In the genomic region with DNA sequence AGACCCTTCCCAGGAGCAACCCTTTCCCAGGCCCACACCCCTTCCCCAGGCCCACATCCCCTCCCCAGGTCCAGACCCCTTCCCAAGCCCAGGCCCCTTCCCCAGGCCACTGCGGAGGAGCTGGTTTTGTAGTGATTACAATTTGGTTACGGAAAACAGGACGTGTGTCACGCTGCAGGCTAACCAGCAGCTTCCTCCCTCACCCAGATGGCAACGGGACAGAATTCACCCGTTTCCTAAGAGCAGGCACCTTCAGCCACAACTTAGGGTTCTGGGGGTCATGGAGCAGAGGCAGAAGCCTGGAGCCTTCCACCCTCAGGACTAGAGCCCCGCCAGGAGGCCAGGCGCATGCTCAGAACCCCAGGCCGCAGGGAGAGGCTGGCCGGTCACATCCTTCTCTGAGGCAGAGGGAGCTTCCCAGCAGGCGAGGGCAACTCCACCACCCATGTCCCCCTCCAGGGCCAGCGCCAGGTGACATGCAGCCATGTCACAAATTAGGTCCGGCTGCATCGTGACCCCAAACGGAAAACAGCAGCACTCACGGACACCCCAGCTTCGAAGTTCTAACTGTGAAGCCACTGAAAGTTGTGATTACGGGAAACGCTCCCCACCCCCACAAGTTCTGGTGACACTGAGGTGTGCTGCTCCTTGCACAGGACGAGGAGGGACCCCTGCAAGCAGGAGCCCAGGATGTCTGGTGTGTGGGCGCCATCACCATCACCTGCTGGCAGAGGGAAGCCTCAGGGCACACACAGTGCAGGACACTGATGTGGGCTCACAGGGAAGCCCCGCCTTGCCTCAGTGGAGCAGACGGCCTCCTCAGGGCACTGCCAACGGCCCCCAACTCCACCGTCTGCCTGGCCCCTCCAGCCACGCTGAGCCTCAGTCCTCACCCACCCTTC, we compare ENCODE assay signal across 11 cellular contexts. TPM values are rescaled to one million over a fixed set of nuclear protein-coding genes. Genes with fewer than 3 reads are reported as not detected.
A peak's percentile ranks its signal among the peaks of the same experiment; 100 is the strongest.
DNase-seq lines count a peak whose midpoint lies in the region; ATAC-seq and TF ChIP-seq lines count a peak whose summit lies in the region.
"Had no signal": no experiment of that assay in that cellular context is flagged by ENCODE, and none has a peak within 500 bp of the region (broad histone marks: within the 10 kb centered on the region; RNA-seq: fewer than 3 reads in every experiment).

No MANE protein-coding gene starts in this region.

- no peaks in the 10 kb centered on the region for H3K9me3 ChIP-seq in SK-N-SH
- H3K9me3 ChIP-seq in osteoblast (ENCODE audit: low read depth, low read length): no peaks in the 10 kb centered on the region
- no peaks in the 10 kb centered on the region for H3K9me3 ChIP-seq in PC-9 (ENCODE audit: insufficient read depth, low read depth)
- H3K9me3 ChIP-seq: tibial artery had no signal

- intact Hi-C loops in PC-9 (cut with micrococcal nuclease; ENCODE audit: unreplicated experiment): no loop called here

- peak; percentile 58 for DNase-seq in SK-N-SH
- DNase-seq in osteoblast (ENCODE audit: insufficient read length, low spot score, missing footprints): peak; percentile 58
- DNase-seq in omental fat pad (ENCODE audit: low spot score): no peak
- no peak for DNase-seq in PC-9
- DNase-seq: 8988T, tibial artery had no signal

- 83% methylated on average over 17 of the region's 26 CpGs for WGBS in SK-N-SH (ENCODE audit: low lambda C conversion rate)

- H3K27ac ChIP-seq in SK-N-SH (ENCODE audit: low read depth in 2 of 2, low read length in 1 of 2): peak overlapping the region; percentile 21 to 98; a peak in 3 of 4 replicates
- no peak overlapping the region for H3K27ac ChIP-seq in osteoblast (ENCODE audit: low read depth, low read length)
- H3K27ac ChIP-seq in PC-9: no peak overlapping the region
- H3K27ac ChIP-seq: cardiac muscle cell, tibial artery had no signal

- no peak overlapping the region for H3K9ac ChIP-seq in SK-N-SH

- H3K36me3 Mint-ChIP-seq in activated naive CD4-positive, alpha-beta T cell treated with anti-CD3 and anti-CD28 coated beads, Interleukin-2, amount 50 U/mL, for 24 hours: no peaks in the 10 kb centered on the region

- no peaks in the 10 kb centered on the region for H3K27me3 ChIP-seq in SK-N-SH (ENCODE audit: insufficient read depth)
- no peaks in the 10 kb centered on the region for H3K27me3 ChIP-seq in osteoblast (ENCODE audit: insufficient read depth, low read length)
- no peaks in the 10 kb centered on the region for H3K27me3 ChIP-seq in PC-9 (ENCODE audit: insufficient read depth, low read depth)
- H3K27me3 ChIP-seq: cardiac muscle cell, tibial artery had no signal

- TF ChIP-seq EP300 in SK-N-SH (IDR thresholded peaks at IDR 0.05; ENCODE audit: borderline replicate concordance in 1 of 2, low read depth in 1 of 2, low read length in 1 of 2): no peak

- peaks cover 48% of the 10 kb centered on the region for H3K4me1 Mint-ChIP-seq in activated naive CD4-positive, alpha-beta T cell treated with anti-CD3 and anti-CD28 coated beads, Interleukin-2, amount 50 U/mL, for 24 hours

- H3K4me1 ChIP-seq in SK-N-SH (ENCODE audit: control insufficient read depth in 1 of 2, insufficient read depth in 2 of 2, low read depth in 1 of 2, low read length in 1 of 2) (peaks cover 0 to 44% of the 10 kb centered on the region in 2 experiments; a peak in 3 of 4 replicates), osteoblast (ENCODE audit: insufficient read depth, low read length) (no peaks in the 10 kb centered on the region), PC-9 (replicated peaks; ENCODE audit: insufficient read depth) (no peaks in the 10 kb centered on the region)

- ATAC-seq in SK-N-SH treated with all-trans-retinoic acid at 6 μM for 48 hours (no peak), HG03460 (IDR thresholded peaks at IDR 0.05; ENCODE audit: unreplicated experiment) (peak; percentile 20), HG02981 (IDR thresholded peaks at IDR 0.05; ENCODE audit: unreplicated experiment) (no peak), omental fat pad (ENCODE audit: low FRiP score) (no peak)

- H4K20me1 ChIP-seq in SK-N-SH (ENCODE audit: insufficient read depth): peaks cover 61% of the 10 kb centered on the region
- peaks cover 31% of the 10 kb centered on the region for H4K20me1 ChIP-seq in osteoblast (ENCODE audit: insufficient read depth, low read length)
- H4K20me1 ChIP-seq in PC-9 (ENCODE audit: insufficient read depth): peaks cover 28% of the 10 kb centered on the region

- H3K4me2 ChIP-seq in SK-N-SH (no peak overlapping the region), osteoblast (ENCODE audit: insufficient read depth, low read length) (no peak overlapping the region), PC-9 (no peak overlapping the region)

- TF ChIP-seq RAD21 in SK-N-SH (IDR thresholded peaks at IDR 0.05; ENCODE audit: low read length): no peak

- no TSS peak for BruUV-seq in PC-9 (replicated peaks; lab: Mats Ljungman, UMichigan)

- H3K9me2 ChIP-seq in SK-N-SH (no peaks in the 10 kb centered on the region), PC-9 (ENCODE audit: insufficient read depth) (no peaks in the 10 kb centered on the region)

- CTCF ChIA-PET in SK-N-SH (lab: Yijun Ruan, JAX) (interaction anchor here (1.1 to 3.0 kb wide), 11 partner anchors 11 to 202 kb away, joined by 3 to 10 read pairs (median 6); partner anchors contain the start of gene NUDT14), PC-9 (lab: Charles Lee) (interaction anchor here (0.6 kb wide), 1 partner anchor 241 kb away, joined by 5 read pairs; no protein-coding TSS in a partner anchor)

- H3K27me3 Mint-ChIP-seq in activated naive CD4-positive, alpha-beta T cell treated with anti-CD3 and anti-CD28 coated beads, Interleukin-2, amount 50 U/mL, for 24 hours: no peaks in the 10 kb centered on the region

- H3K36me3 ChIP-seq in SK-N-SH (replicated peaks in 1 of 2; ENCODE audit: control insufficient read depth in 1 of 2, insufficient read depth in 2 of 2, low read length in 1 of 2) (no peaks in the 10 kb centered on the region), osteoblast (ENCODE audit: insufficient read depth, low read length) (no peaks in the 10 kb centered on the region), PC-9 (ENCODE audit: low read depth) (no peaks in the 10 kb centered on the region)
- H3K36me3 ChIP-seq: cardiac muscle cell, tibial artery had no signal

- H2AFZ ChIP-seq in SK-N-SH (ENCODE audit: low read depth) (no peak overlapping the region), osteoblast (ENCODE audit: low read length) (no peak overlapping the region), PC-9 (no peak overlapping the region)

- no peak overlapping the region for H3K27ac Mint-ChIP-seq in activated naive CD4-positive, alpha-beta T cell treated with anti-CD3 and anti-CD28 coated beads, Interleukin-2, amount 50 U/mL, for 24 hours

- no peaks in the 10 kb centered on the region for H3K9me3 Mint-ChIP-seq in activated naive CD4-positive, alpha-beta T cell treated with anti-CD3 and anti-CD28 coated beads, Interleukin-2, amount 50 U/mL, for 24 hours

- H3K4me3 ChIP-seq in SK-N-SH (ENCODE audit: low read depth in 2 of 2, low read length in 1 of 2): no peak overlapping the region
- H3K4me3 ChIP-seq in osteoblast (ENCODE audit: insufficient read depth, low read length): no peak overlapping the region
- no peak overlapping the region for H3K4me3 ChIP-seq in PC-9
- H3K4me3 ChIP-seq: cardiac muscle cell, tibial artery had no signal

- no peak for TF ChIP-seq CTCF in SK-N-SH (IDR thresholded peaks at IDR 0.05)
- TF ChIP-seq CTCF in osteoblast (IDR thresholded peaks at IDR 0.05; ENCODE audit: extremely low read depth, low read depth, low read length): no peak
- no peak for TF ChIP-seq CTCF in omental fat pad (IDR thresholded peaks at IDR 0.05)
- TF ChIP-seq CTCF in PC-9 (conservative IDR thresholded peaks at IDR 0.05): no peak

- no peaks in the 10 kb centered on the region for H3F3A ChIP-seq in SK-N-SH (replicated peaks; ENCODE audit: insufficient read depth)
- no peaks in the 10 kb centered on the region for H3F3A ChIP-seq in PC-9 (ENCODE audit: insufficient read depth, low read depth)

- POLR2A ChIA-PET in SK-N-SH (lab: Yijun Ruan, JAX): interaction anchor here (1.0 to 1.1 kb wide), 2 partner anchors 8 to 13 kb away, joined by 3 read pairs; partner anchors contain the start of gene BRF1
- POLR2A ChIA-PET in PC-9 (lab: Charles Lee; ENCODE audit: unreplicated experiment): no interaction called here

- peaks cover 87% of the 10 kb centered on the region for H3K79me2 ChIP-seq in SK-N-SH (ENCODE audit: insufficient read depth)
- H3K79me2 ChIP-seq in osteoblast (ENCODE audit: insufficient read depth, low read length): peaks cover 71% of the 10 kb centered on the region
- peaks cover 61% of the 10 kb centered on the region for H3K79me2 ChIP-seq in PC-9 (ENCODE audit: low read depth)

- H3K4me3 Mint-ChIP-seq in activated naive CD4-positive, alpha-beta T cell treated with anti-CD3 and anti-CD28 coated beads, Interleukin-2, amount 50 U/mL, for 24 hours: peak overlapping the region; percentile 63

TF ChIP-seq in SK-N-SH, 30 proteins besides CTCF, POLR2A, EP300 and RAD21 (continues in another document):
- peak; percentile 17 for TF ChIP-seq CHD2 (IDR thresholded peaks at IDR 0.05; ENCODE audit: low read length, partially characterized antibody)
- TF ChIP-seq TEAD4 (IDR thresholded peaks at IDR 0.05; ENCODE audit: borderline replicate concordance, insufficient read depth): no peak

TF ChIP-seq in SK-N-SH treated with all-trans-retinoic acid at 6 μM for 48 hours, 23 proteins besides CTCF, POLR2A, EP300 and RAD21 (continues in another document):
- no peak for TF ChIP-seq RARB (CRISPR knock-in tag; IDR thresholded peaks at IDR 0.05)

RNA-seq across cellular contexts. Expression of gene BRF1, which starts 7.7 kb away (rescaled TPM):
- 10.2 and 15.7 TPM in 2 replicates for polyA plus RNA-seq in SK-N-SH (2012; rRNA removed)
- 6.7 and 10.4 TPM in 2 replicates for polyA plus RNA-seq in SK-N-SH (2012; cell fraction: cytosol; rRNA removed)
- polyA plus RNA-seq in SK-N-SH (2012; cell fraction: nucleus; rRNA removed): 48.8 and 58.4 TPM in 2 replicates
- total RNA-seq in osteoblast (33.6 and 34.4 TPM in 2 replicates), omental fat pad (10 to 100 TPM; 22.8 to 46.5 (median 30.7) TPM), PC-9 (2021) (24.8 and 31.2 TPM in 2 replicates)

RNA-seq across cellular contexts. Expression of gene PACS2, which starts 21.5 kb away (rescaled TPM):
- polyA plus RNA-seq in SK-N-SH (2012; rRNA removed): 27.4 and 42.7 TPM in 2 replicates
- 17.6 and 26.9 TPM in 2 replicates for polyA plus RNA-seq in SK-N-SH (2012; cell fraction: cytosol; rRNA removed)
- 174 and 202 TPM in 2 replicates for polyA plus RNA-seq in SK-N-SH (2012; cell fraction: nucleus; rRNA removed)
- total RNA-seq in osteoblast (81.1 and 81.3 TPM in 2 replicates), omental fat pad (10 to 100 TPM; 47.5 to 78.5 (median 68.9) TPM), PC-9 (2021) (43.3 and 52.2 TPM in 2 replicates)

RNA-seq across cellular contexts. Expression of gene BTBD6, which starts 44.7 kb away (rescaled TPM):
- polyA plus RNA-seq in SK-N-SH (2012; rRNA removed): 20.9 and 21.0 TPM in 2 replicates
- polyA plus RNA-seq in SK-N-SH (2012; cell fraction: cytosol; rRNA removed): 10.8 and 15.6 TPM in 2 replicates
- 53.9 and 56.9 TPM in 2 replicates for polyA plus RNA-seq in SK-N-SH (2012; cell fraction: nucleus; rRNA removed)
- 54.3 and 60.1 TPM in 2 replicates for total RNA-seq in osteoblast
- total RNA-seq in omental fat pad: 10 to 100 TPM; 63.9 to 95.4 (median 67.9) TPM
- total RNA-seq in PC-9 (2021): 9.0 and 12.2 TPM in 2 replicates

Comparison
In these comparisons a context has a peak if more than half of its experiments do, and no peak if none do; other contexts are left out.
1. DNase-seq: peak in SK-N-SH (single experiment) and osteoblast (single experiment); none in omental fat pad (single experiment) and PC-9 (0 of 2).
2. H3K27ac ChIP-seq: peak in SK-N-SH (2 of 2); none in osteoblast (single experiment) and PC-9 (single experiment).